Comparison of ENCODE assay signal across 8 cellular contexts in the genomic region with DNA sequence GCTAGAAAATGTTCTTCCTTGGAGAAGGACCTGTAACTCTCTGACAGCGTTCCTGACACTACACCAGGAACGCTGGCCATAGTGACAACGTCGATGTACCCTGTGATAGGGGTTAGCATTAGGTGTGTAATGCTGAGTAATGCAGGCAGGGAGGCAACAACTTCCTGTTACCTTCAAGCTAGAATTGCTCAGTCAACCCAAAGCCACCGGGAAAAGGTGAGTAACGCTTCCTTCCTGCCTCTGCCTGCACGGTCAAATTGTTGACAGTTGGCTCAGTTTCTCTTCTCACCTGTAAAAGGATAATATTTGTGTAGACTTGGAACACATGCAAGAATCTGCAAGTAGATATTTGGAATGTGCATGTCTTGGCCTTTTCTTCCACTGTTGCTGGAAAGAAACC. TPM values are rescaled to one million over a fixed set of nuclear protein-coding genes. Genes with fewer than 3 reads are reported as not detected.
A peak's percentile ranks its signal among the peaks of the same experiment; 100 is the strongest.
DNase-seq lines count a peak whose midpoint lies in the region; ATAC-seq, FAIRE-seq and TF ChIP-seq lines count a peak whose summit lies in the region.
"Had no signal": no experiment of that assay in that cellular context is flagged by ENCODE, and none has a peak within 500 bp of the region (broad histone marks: within the 10 kb centered on the region; RNA-seq: fewer than 3 reads in every experiment).

No MANE protein-coding gene starts in this region.

- POLR2A ChIA-PET in PC-9 (lab: Charles Lee; ENCODE audit: unreplicated experiment): interaction anchor here (0.5 kb wide), 1 partner anchor 116 kb away, joined by 4 read pairs; no protein-coding TSS in a partner anchor

- no peak for TF ChIP-seq CTCF in PC-9 (conservative IDR thresholded peaks at IDR 0.05)
- no peak for TF ChIP-seq CTCF in keratinocyte (optimal IDR thresholded peaks at IDR 0.05 in 1 of 3, IDR thresholded peaks at IDR 0.05 in 1 of 3, conservative IDR thresholded peaks at IDR 0.05 in 1 of 3; ENCODE audit: extremely low read depth in 1 of 3, insufficient read depth in 2 of 3, low read length in 3 of 3)

- H3K79me2 ChIP-seq in PC-9 (ENCODE audit: low read depth) (peaks cover 9% of the 10 kb centered on the region), keratinocyte (ENCODE audit: control insufficient read depth, insufficient read depth, low read length) (peaks cover 4% of the 10 kb centered on the region)

- ATAC-seq in stimulated activated naive CD8-positive, alpha-beta T cell treated with anti-CD3 and anti-CD28 coated beads, Interleukin-15, amount 100 ng/mL, for 72 hours: peak; percentile 94
- no peak for ATAC-seq in HG03135 (IDR thresholded peaks at IDR 0.05; ENCODE audit: unreplicated experiment)

- peak; percentile 100 for FAIRE-seq in keratinocyte (lab: Jason Lieb, UNC)

- peaks cover 21% of the 10 kb centered on the region for H3K36me3 ChIP-seq in PC-9 (ENCODE audit: low read depth)
- peaks cover 5 to 16% of the 10 kb centered on the region in 2 experiments for H3K36me3 ChIP-seq in keratinocyte (ENCODE audit: control insufficient read depth in 2 of 2, extremely low read depth in 1 of 2, insufficient read depth in 2 of 2, low read length in 2 of 2)

- in situ Hi-C loops in KBM-7 (cut with MboI; ENCODE audit: low pct_unique_long_range_greater_than_20kb, low sequenced_read_pairs): no loop called here

- peaks cover 45% of the 10 kb centered on the region for H3K4me1 Mint-ChIP-seq in activated T-cell treated with anti-CD3 and anti-CD28 coated beads, Interleukin-2, amount 50 U/mL, for 24 hours (ENCODE audit: low read depth)
- peaks cover 29% of the 10 kb centered on the region for H3K4me1 Mint-ChIP-seq in stimulated activated naive CD8-positive, alpha-beta T cell treated with anti-CD3 and anti-CD28 coated beads, Interleukin-15, amount 100 ng/mL, for 72 hours

- intact Hi-C loops in PC-9 (cut with micrococcal nuclease; ENCODE audit: unreplicated experiment): no loop called here

- peaks cover 8% of the 10 kb centered on the region; the same call in 1 of the 2 replicates for H3K9me3 ChIP-seq in PC-9 (ENCODE audit: insufficient read depth, low read depth)
- H3K9me3 ChIP-seq in keratinocyte (ENCODE audit: control insufficient read depth, low read depth, low read length): no peaks in the 10 kb centered on the region

- H3K27ac Mint-ChIP-seq in activated T-cell treated with anti-CD3 and anti-CD28 coated beads, Interleukin-2, amount 50 U/mL, for 24 hours: peak overlapping the region; percentile 65
- no peak overlapping the region for H3K27ac Mint-ChIP-seq in stimulated activated naive CD8-positive, alpha-beta T cell treated with anti-CD3 and anti-CD28 coated beads, Interleukin-15, amount 100 ng/mL, for 72 hours

- H3K9me2 ChIP-seq in PC-9 (ENCODE audit: insufficient read depth): no peaks in the 10 kb centered on the region

- H3F3A ChIP-seq in PC-9 (ENCODE audit: insufficient read depth, low read depth): peaks cover 55% of the 10 kb centered on the region

- H3K4me1 ChIP-seq in PC-9 (replicated peaks; ENCODE audit: insufficient read depth) (peaks cover 58% of the 10 kb centered on the region), keratinocyte (ENCODE audit: control insufficient read depth, extremely low read depth, insufficient read depth, low read length) (peaks cover 66% of the 10 kb centered on the region)

- H3K9me1 ChIP-seq in keratinocyte (ENCODE audit: control insufficient read depth, extremely low read depth, insufficient read depth, low read length): peaks cover 2% of the 10 kb centered on the region

- H3K9ac ChIP-seq in keratinocyte (ENCODE audit: control insufficient read depth, extremely low read depth, insufficient read depth, low read length): no peak overlapping the region

- H3K4me3 Mint-ChIP-seq in activated T-cell treated with anti-CD3 and anti-CD28 coated beads, Interleukin-2, amount 50 U/mL, for 24 hours: peak overlapping the region; percentile 16
- peak overlapping the region; percentile 44 to 52 for H3K4me3 Mint-ChIP-seq in stimulated activated naive CD8-positive, alpha-beta T cell treated with anti-CD3 and anti-CD28 coated beads, Interleukin-15, amount 100 ng/mL, for 72 hours

- H3K27me3 ChIP-seq in PC-9 (ENCODE audit: insufficient read depth, low read depth): no peaks in the 10 kb centered on the region
- no peaks in the 10 kb centered on the region for H3K27me3 ChIP-seq in keratinocyte (ENCODE audit: control insufficient read depth, extremely low read depth, insufficient read depth, low read length)

- H4K20me1 ChIP-seq in PC-9 (ENCODE audit: insufficient read depth) (no peaks in the 10 kb centered on the region), keratinocyte (ENCODE audit: control insufficient read depth, extremely low read depth, insufficient read depth, low read length) (no peaks in the 10 kb centered on the region)

- H3K27ac ChIP-seq in PC-9 (peak overlapping the region; percentile 82), keratinocyte (ENCODE audit: control insufficient read depth, insufficient read depth, low read length) (peak overlapping the region; percentile 70)

- DNase-seq in PC-9 (peak; percentile 56 to 95), keratinocyte (ENCODE audit: low read depth, low spot score) (peak; percentile 86), KBM-7 (no peak), NCI-H774 (lab: John Stamatoyannopoulos, UW) (no peak)
- DNase-seq in activated T-cell treated with anti-CD3 and anti-CD28 coated beads, Interleukin-2, amount 50 U/mL, for 24 hours: peak; percentile 51
- peak in 1 of 2 donors; percentile 42 for DNase-seq in stimulated activated naive CD8-positive, alpha-beta T cell treated with anti-CD3 and anti-CD28 coated beads, Interleukin-15, amount 100 ng/mL, for 72 hours
- DNase-seq: erythroblast had no signal

- H3K36me3 Mint-ChIP-seq in activated T-cell treated with anti-CD3 and anti-CD28 coated beads, Interleukin-2, amount 50 U/mL, for 24 hours (ENCODE audit: low read depth): no peaks in the 10 kb centered on the region

- CTCF ChIA-PET in PC-9 (lab: Charles Lee): no interaction called here

- dilution Hi-C loops in keratinocyte (cut with MboI; ENCODE audit: extremely low pct_ligation_motif_present, low sequenced_read_pairs): no loop called here

- H3K4me3 ChIP-seq in PC-9 (no peak overlapping the region), keratinocyte (ENCODE audit: control insufficient read depth in 2 of 3, extremely low read depth in 1 of 3, insufficient read depth in 2 of 3, low read depth in 1 of 3, low read length in 3 of 3) (no peak overlapping the region)

- no peaks in the 10 kb centered on the region for H3K27me3 Mint-ChIP-seq in activated T-cell treated with anti-CD3 and anti-CD28 coated beads, Interleukin-2, amount 50 U/mL, for 24 hours
- H3K27me3 Mint-ChIP-seq in stimulated activated naive CD8-positive, alpha-beta T cell treated with anti-CD3 and anti-CD28 coated beads, Interleukin-15, amount 100 ng/mL, for 72 hours: no peaks in the 10 kb centered on the region

- no TSS peak for BruUV-seq in PC-9 (replicated peaks; lab: Mats Ljungman, UMichigan)

- no peak overlapping the region; the same call in 1 of the 2 replicates for H2AFZ ChIP-seq in PC-9
- no peak overlapping the region for H2AFZ ChIP-seq in keratinocyte (ENCODE audit: control insufficient read depth, low read length)

- H3K4me2 ChIP-seq in PC-9 (peak overlapping the region; percentile 64), keratinocyte (ENCODE audit: control insufficient read depth, extremely low read depth, insufficient read depth, low read depth, low read length) (peak overlapping the region; percentile 37)

- H3K9me3 Mint-ChIP-seq in activated T-cell treated with anti-CD3 and anti-CD28 coated beads, Interleukin-2, amount 50 U/mL, for 24 hours: no peaks in the 10 kb centered on the region
- H3K9me3 Mint-ChIP-seq in stimulated activated naive CD8-positive, alpha-beta T cell treated with anti-CD3 and anti-CD28 coated beads, Interleukin-15, amount 100 ng/mL, for 72 hours: peaks cover 8 to 9% of the 10 kb centered on the region in 2 donors

RNA-seq across cellular contexts. Expression of a gene that starts 12.7 kb away (rescaled TPM):
- 20.8 and 21.1 TPM in 2 replicates for total RNA-seq in PC-9 (2021)
- polyA plus RNA-seq in keratinocyte: 25.1 to 38.0 TPM (median 26.3 TPM) in 3 replicates
- polyA plus RNA-seq in keratinocyte (2011; ENCODE audit: low read depth): 13.8 TPM
- polyA plus RNA-seq in keratinocyte (2011; cell fraction: cytosol; rRNA removed): 18.4 and 27.4 TPM in 2 replicates
- polyA plus RNA-seq in keratinocyte (2011; cell fraction: nucleus; rRNA removed): 29.7 and 36.8 TPM in 2 replicates
- polyA plus RNA-seq in keratinocyte (2012; ENCODE audit: low replicate concordance): 21.0 and 22.9 TPM in 2 replicates
- 4.9 to 22.2 TPM (median 12.2 TPM) in 3 replicates for polyA minus RNA-seq in keratinocyte
- polyA minus RNA-seq in keratinocyte (2011; cell fraction: cytosol; rRNA and poly(A)+ RNA removed): 23.8 TPM
- 20.2 and 25.4 TPM in 2 replicates for polyA minus RNA-seq in keratinocyte (2011; cell fraction: nucleus; rRNA and poly(A)+ RNA removed)

Comparison
In these comparisons a context has a peak if more than half of its experiments do, and no peak if none do; other contexts are left out.
1. DNase-seq: peak in PC-9 (2 of 2), activated T-cell treated with anti-CD3 and anti-CD28 coated beads, Interleukin-2, amount 50 U/mL, for 24 hours (single experiment) and keratinocyte (single experiment); none in KBM-7 (single experiment) and NCI-H774 (single experiment).